In the genomic region with DNA sequence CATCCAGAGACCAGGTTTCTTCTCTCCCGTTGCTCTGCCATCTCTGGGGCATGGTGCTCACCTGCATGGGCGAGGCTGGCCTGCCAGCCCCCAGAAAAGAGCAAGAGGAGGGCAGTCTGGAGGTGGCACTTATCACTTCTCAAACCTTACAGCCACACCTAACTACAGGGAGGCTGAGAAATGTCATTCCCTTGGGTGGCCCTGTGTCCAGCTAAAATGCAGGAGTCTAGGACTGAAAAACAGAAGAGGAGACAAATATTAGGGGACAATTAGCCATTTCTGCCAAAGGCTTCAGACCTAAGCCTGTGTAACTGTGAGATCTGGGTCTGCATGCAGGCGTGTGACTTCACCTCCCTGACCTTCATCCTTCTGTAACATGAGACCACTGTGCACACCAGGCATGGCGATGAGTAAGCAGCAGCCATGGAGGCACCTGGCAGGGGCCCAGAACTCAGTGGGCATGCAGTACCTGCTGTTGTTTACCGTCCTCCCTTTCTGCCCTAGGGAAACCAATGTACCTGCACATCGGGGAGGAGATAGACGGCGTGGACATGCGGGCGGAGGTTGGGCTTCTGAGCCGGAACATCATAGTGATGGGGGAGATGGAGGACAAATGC, we compare ENCODE assay signal across 13 cellular contexts.
DNase-seq lines count a peak whose midpoint lies in the region; ATAC-seq, FAIRE-seq and TF ChIP-seq lines count a peak whose summit lies in the region.
"Had no signal": no experiment of that assay in that cellular context is flagged by ENCODE, and none has a peak within 500 bp of the region (broad histone marks: within the 10 kb centered on the region; RNA-seq: fewer than 3 reads in every experiment).

No MANE protein-coding gene starts in this region.

- no peak overlapping the region for H3K4me3 ChIP-seq in kidney (ENCODE audit: low read length in 2 of 2)
- H3K4me3 ChIP-seq: tibial artery had no signal

- H3K9me3 ChIP-seq in kidney (ENCODE audit: control insufficient read depth in 1 of 2, low read length in 2 of 2), result peaks cover 0 to 5% of the 10 kb centered on the region in 2 donors

- intact Hi-C loops in kidney (cut with DNase I), result no loop called here

- no peak overlapping the region for H3K27ac ChIP-seq in kidney (ENCODE audit: low read depth in 2 of 2, low read length in 2 of 2)
- H3K27ac ChIP-seq: tibial artery had no signal

- H3K4me1 ChIP-seq in kidney (ENCODE audit: control insufficient read depth in 1 of 2, insufficient read depth in 1 of 2, low read depth in 1 of 2, low read length in 2 of 2), result no peaks in the 10 kb centered on the region
- H3K4me1 ChIP-seq: tibial artery had no signal

- H3K36me3 ChIP-seq in kidney (ENCODE audit: control insufficient read depth in 1 of 2, insufficient read depth in 2 of 2, low read length in 2 of 2), result peaks cover 0 to 3% of the 10 kb centered on the region in 2 donors

- TF ChIP-seq CTCF in kidney (IDR thresholded peaks at IDR 0.05; ENCODE audit: borderline replicate concordance, extremely low read depth, insufficient read depth), result no peak

- DNase-seq in DMS153 treated with DMSO at 0.1 percent for 48 hours (lab: John Stamatoyannopoulos, UW; ENCODE audit: unreplicated experiment), result peak; percentile 36
- DNase-seq in NCI-H128 (lab: John Stamatoyannopoulos, UW; ENCODE audit: unreplicated experiment), result peak; percentile 33
- peak; percentile 74 for DNase-seq in RCC 7860 (ENCODE audit: low spot score)
- peak; percentile 80 for DNase-seq in kidney
- DNase-seq in frontal cortex (ENCODE audit: low spot score in 2 of 2), result no peak
- no peak for DNase-seq in D341Med (ENCODE audit: low spot score)
- DNase-seq: activated CD4-positive, alpha-beta T cell treated with anti-CD3 and anti-CD28 coated beads for 1 hour; activated gamma-delta T cell treated with Interleukin-2 at 50 U/mL for 16 hours; CD4-positive, CD25-positive, alpha-beta regulatory T cell; effector CD4-positive, alpha-beta T cell; tibial artery had no signal

- FAIRE-seq in RCC 7860 (lab: Jason Lieb, UNC), result peak; percentile 27
- FAIRE-seq in kidney (lab: Jason Lieb, UNC), result no peak
- no peak for FAIRE-seq in frontal cortex (lab: Jason Lieb, UNC)

- no peak for ATAC-seq in HG03095 (IDR thresholded peaks at IDR 0.05; ENCODE audit: unreplicated experiment)
- no peak for ATAC-seq in GM21515 (IDR thresholded peaks at IDR 0.05; ENCODE audit: unreplicated experiment)

- H3K9ac ChIP-seq in kidney (ENCODE audit: low read length in 2 of 2), result no peak overlapping the region

Comparison
In these comparisons a context has a peak if more than half of its experiments do, and no peak if none do; other contexts are left out.
1. DNase-seq: peak in DMS153 treated with DMSO at 0.1 percent for 48 hours (single experiment), NCI-H128 (single experiment), RCC 7860 (single experiment) and kidney (single experiment); none in frontal cortex (0 of 2) and D341Med (single experiment).